ENCODE assay signal across 20 cellular contexts in the genomic region with DNA sequence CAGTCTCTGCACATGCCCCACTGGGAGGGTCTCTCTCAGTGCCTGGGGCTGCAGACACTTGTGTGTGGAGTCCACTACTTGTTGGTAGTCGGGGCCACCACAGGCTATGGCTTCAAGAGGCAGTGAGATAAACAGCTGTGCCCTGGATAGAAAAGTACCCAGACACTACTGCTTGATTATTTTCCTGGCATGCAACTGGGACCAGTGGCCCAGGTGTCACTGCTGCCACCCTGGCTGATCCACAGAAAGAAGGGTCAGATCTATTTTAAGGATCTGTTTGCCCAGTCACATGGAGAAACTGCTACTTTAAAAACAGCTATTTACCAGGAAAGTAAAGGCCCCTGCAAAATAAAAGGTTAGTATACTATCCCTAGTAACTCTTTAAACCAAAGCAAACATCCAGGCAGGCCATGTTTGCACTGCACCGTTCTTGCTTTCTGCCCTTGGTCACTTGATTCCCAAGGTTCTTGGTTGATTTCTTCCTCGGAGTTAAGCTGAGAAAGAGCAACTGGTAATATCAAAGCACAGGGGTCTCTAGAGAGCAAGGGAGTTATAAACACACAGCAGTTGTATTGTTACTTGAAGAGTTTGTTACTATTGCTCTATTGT.
DNase-seq lines count a peak whose midpoint lies in the region; ATAC-seq and TF ChIP-seq lines count a peak whose summit lies in the region.
"Had no signal": no experiment of that assay in that cellular context is flagged by ENCODE, and none has a peak within 500 bp of the region (broad histone marks: within the 10 kb centered on the region; RNA-seq: fewer than 3 reads in every experiment).

No MANE protein-coding gene starts in this region.

- H3K27me3 ChIP-seq in endodermal cell (ENCODE audit: control insufficient read depth, insufficient read depth, low read length, poor library complexity, severe bottlenecking) (no peaks in the 10 kb centered on the region), sigmoid colon (no peaks in the 10 kb centered on the region)
- H3K27me3 ChIP-seq: SJSA1, thyroid gland had no signal

- H3K27ac Mint-ChIP-seq in endodermal cell (peak overlapping the region; percentile 22), T-helper 17 cell (no peak overlapping the region)
- H3K27ac Mint-ChIP-seq: activated CD4-positive, alpha-beta T cell treated with anti-CD3 and anti-CD28 coated beads, Interleukin-2, amount 10 ng/mL, durations not matched to agents 24 days and 14 days; activated T-cell treated with anti-CD3 and anti-CD28 coated beads, Interleukin-2, amount 50 U/mL, for 72 hours; CD14-positive monocyte; stimulated activated naive CD8-positive, alpha-beta T cell treated with anti-CD3 and anti-CD28 coated beads, Interleukin-15, Interleukin-2, amounts not matched to agents 100 ng/mL and 50 ng/mL, for 24 hours had no signal

- TF ChIP-seq EP300 in sigmoid colon (IDR thresholded peaks at IDR 0.05), result no peak

- TF ChIP-seq CTCF in endodermal cell (conservative IDR thresholded peaks at IDR 0.05) (no peak), sigmoid colon (IDR thresholded peaks at IDR 0.05) (no peak), omental fat pad (IDR thresholded peaks at IDR 0.05) (no peak)

- ATAC-seq in left colon (peak; percentile 77), T-helper 17 cell (no peak), omental fat pad (ENCODE audit: low FRiP score) (no peak), GM19455 (IDR thresholded peaks at IDR 0.05; ENCODE audit: unreplicated experiment) (no peak)
- ATAC-seq: activated T-cell treated with anti-CD3 and anti-CD28 coated beads, Interleukin-2, amount 50 U/mL, for 72 hours had no signal

- H3K4me1 ChIP-seq in endodermal cell (ENCODE audit: control insufficient read depth, insufficient read depth, low read length) (peaks cover 12% of the 10 kb centered on the region), sigmoid colon (peaks cover 0 to 29% (median 21%) of the 10 kb centered on the region in 4 donors)

- no peak for TF ChIP-seq POLR2A in sigmoid colon (IDR thresholded peaks at IDR 0.05)

- H3K36me3 ChIP-seq in KOPT-K1 (ENCODE audit: insufficient read depth, low read length) (no peaks in the 10 kb centered on the region), endodermal cell (ENCODE audit: control insufficient read depth, insufficient read depth, low read length) (no peaks in the 10 kb centered on the region), sigmoid colon (no peaks in the 10 kb centered on the region)
- H3K36me3 ChIP-seq: SJSA1, thyroid gland had no signal

- intact Hi-C loops in left colon (cut with DNase I, micrococcal nuclease) (loop anchor here in 1 of 2 donors (10.0 kb wide), 1 partner anchor 147 kb away; no protein-coding TSS in a partner anchor), sigmoid colon (cut with DNase I) (loop anchor here (2.0 to 5.0 kb wide), 3 partner anchors 61 to 149 kb away; a partner anchor contains a TSS)

- DNase-seq in endodermal cell (no peak), left colon (no peak), sigmoid colon (no peak), inferior parietal cortex (ENCODE audit: extremely low spot score) (no peak), T-helper 17 cell (no peak), omental fat pad (ENCODE audit: low spot score) (no peak)
- DNase-seq: activated CD4-positive, alpha-beta T cell treated with anti-CD3 and anti-CD28 coated beads, Interleukin-2, amount 10 ng/mL, durations not matched to agents 24 days and 14 days; activated naive CD4-positive, alpha-beta T cell treated with Interleukin-2 at 50 U/mL for 16 hours; activated T-cell treated with anti-CD3 and anti-CD28 coated beads, Interleukin-2, amount 50 U/mL, for 72 hours; cortex of kidney; NCI-H146; NCI-H2171; NCI-H524 treated with DMSO at 0.1 percent for 48 hours; thyroid gland had no signal

- H3K27me3 Mint-ChIP-seq in endodermal cell (ENCODE audit: insufficient read depth), result no peaks in the 10 kb centered on the region
- peaks cover under 1% of the 10 kb centered on the region for H3K27me3 Mint-ChIP-seq in T-helper 17 cell
- H3K27me3 Mint-ChIP-seq: activated CD4-positive, alpha-beta T cell treated with anti-CD3 and anti-CD28 coated beads, Interleukin-2, amount 10 ng/mL, durations not matched to agents 24 days and 14 days; stimulated activated naive CD8-positive, alpha-beta T cell treated with anti-CD3 and anti-CD28 coated beads, Interleukin-15, Interleukin-2, amounts not matched to agents 100 ng/mL and 50 ng/mL, for 24 hours had no signal

- H3K9me3 ChIP-seq in KOPT-K1 (ENCODE audit: insufficient read depth, low read length, poor library complexity, severe bottlenecking), result no peaks in the 10 kb centered on the region
- no peaks in the 10 kb centered on the region for H3K9me3 ChIP-seq in endodermal cell (ENCODE audit: control insufficient read depth, low read length)
- H3K9me3 ChIP-seq in sigmoid colon, result no peaks in the 10 kb centered on the region
- H3K9me3 ChIP-seq in T-helper 17 cell (ENCODE audit: control insufficient read depth, low read length, poor library complexity, severe bottlenecking), result no peaks in the 10 kb centered on the region
- H3K9me3 ChIP-seq: SJSA1, thyroid gland had no signal

- whole genome bisulfite sequencing in endodermal cell (ENCODE audit: insufficient coverage in 1 of 2, insufficient read length in 1 of 2), 2 experiments, result 78 to 83% methylated on average over 1 to 3 of the region's 3 CpGs
- WGBS in sigmoid colon, 2 donors, result 22 to 77% methylated on average over 3 of the region's 3 CpGs

- no peak overlapping the region for H3K9ac ChIP-seq in endodermal cell (ENCODE audit: extremely low read depth, low read length, poor library complexity, severe bottlenecking)

- no peak overlapping the region for H3K4me3 ChIP-seq in endodermal cell (ENCODE audit: low read length)
- no peak overlapping the region for H3K4me3 ChIP-seq in sigmoid colon
- H3K4me3 ChIP-seq: SJSA1, thyroid gland had no signal

- H3K9me3 Mint-ChIP-seq in endodermal cell, result no peaks in the 10 kb centered on the region
- H3K9me3 Mint-ChIP-seq: activated CD4-positive, alpha-beta T cell treated with anti-CD3 and anti-CD28 coated beads, Interleukin-2, amount 10 ng/mL, durations not matched to agents 24 days and 14 days; activated T-cell treated with anti-CD3 and anti-CD28 coated beads, Interleukin-2, amount 50 U/mL, for 72 hours; natural killer cell treated with Interleukin-12 subunit alpha and Interleukin-12 subunit beta and Interleukin-15 and Interleukin-18, amount 100 ng/mL, for 72 hours; stimulated activated naive CD8-positive, alpha-beta T cell treated with anti-CD3 and anti-CD28 coated beads, Interleukin-15, Interleukin-2, amounts not matched to agents 100 ng/mL and 50 ng/mL, for 24 hours had no signal

- H3K36me3 Mint-ChIP-seq in endodermal cell (ENCODE audit: low read depth) (no peaks in the 10 kb centered on the region), T-helper 17 cell (ENCODE audit: low read depth) (peaks cover 4% of the 10 kb centered on the region)
- H3K36me3 Mint-ChIP-seq: CD14-positive monocyte; natural killer cell treated with Interleukin-12 subunit alpha and Interleukin-12 subunit beta and Interleukin-15 and Interleukin-18, amount 100 ng/mL, for 72 hours had no signal

- H3K27ac ChIP-seq in KOPT-K1 (ENCODE audit: low read depth, low read length, poor library complexity, severe bottlenecking) (peak overlapping the region; percentile 1), endodermal cell (ENCODE audit: low read depth, low read length) (no peak overlapping the region), sigmoid colon (peak overlapping the region; percentile 75 to 87 (median 78))
- H3K27ac ChIP-seq: SJSA1 had no signal

- peaks cover 40% of the 10 kb centered on the region for H3K4me1 Mint-ChIP-seq in endodermal cell
- peaks cover 3% of the 10 kb centered on the region for H3K4me1 Mint-ChIP-seq in T-helper 17 cell
- H3K4me1 Mint-ChIP-seq: activated CD4-positive, alpha-beta T cell treated with anti-CD3 and anti-CD28 coated beads, Interleukin-2, amount 10 ng/mL, durations not matched to agents 24 days and 14 days had no signal

- H3K4me3 Mint-ChIP-seq in endodermal cell, result no peak overlapping the region
- H3K4me3 Mint-ChIP-seq in T-helper 17 cell, result no peak overlapping the region
- H3K4me3 Mint-ChIP-seq: activated CD4-positive, alpha-beta T cell treated with anti-CD3 and anti-CD28 coated beads, Interleukin-2, amount 10 ng/mL, durations not matched to agents 24 days and 14 days; activated T-cell treated with anti-CD3 and anti-CD28 coated beads, Interleukin-2, amount 50 U/mL, for 72 hours; CD14-positive monocyte; natural killer cell treated with Interleukin-12 subunit alpha and Interleukin-12 subunit beta and Interleukin-15 and Interleukin-18, amount 100 ng/mL, for 72 hours; stimulated activated naive CD8-positive, alpha-beta T cell treated with anti-CD3 and anti-CD28 coated beads, Interleukin-15, Interleukin-2, amounts not matched to agents 100 ng/mL and 50 ng/mL, for 24 hours had no signal
